In genomic region chr11:74417379-74417804, GRCh38 we compare ENCODE assay signal across 11 cellular contexts. TPM values are rescaled to one million over a fixed set of nuclear protein-coding genes. Genes with fewer than 3 reads are reported as not detected.
DNase-seq lines count a peak whose midpoint lies in the region; ATAC-seq and TF ChIP-seq lines count a peak whose summit lies in the region.
"Had no signal": no experiment of that assay in that cellular context is flagged by ENCODE, and none has a peak within 500 bp of the region (broad histone marks: within the 10 kb centered on the region; RNA-seq: fewer than 3 reads in every experiment).

No MANE protein-coding gene starts in this region.

- H3K4me1 ChIP-seq in lung (ENCODE audit: control insufficient read depth in 2 of 2, insufficient read depth in 2 of 2, low read length in 2 of 2), result peaks cover 0 to 7% of the 10 kb centered on the region in 2 donors
- peaks cover 3% of the 10 kb centered on the region for H3K4me1 ChIP-seq in ovary (ENCODE audit: insufficient read depth)

- H3K27me3 ChIP-seq in lung (ENCODE audit: control insufficient read depth, insufficient read depth) (no peaks in the 10 kb centered on the region), ovary (no peaks in the 10 kb centered on the region)

- no peak for TF ChIP-seq POLR2A in ovary (IDR thresholded peaks at IDR 0.05)

- H3K9me3 Mint-ChIP-seq in activated T-helper 2 cell treated with anti-CD3 and anti-CD28 coated beads, Interferon-gamma antibody, Interleukin-2, Interleukin-4, amounts not matched to agents 10 μg/mL and 5 μg/mL and 100 μg/mL, durations not matched to agents 14 hours and 24 hours and 36 hours, result no peaks in the 10 kb centered on the region
- H3K9me3 Mint-ChIP-seq: IgD-negative memory B cell had no signal

- H3K4me3 Mint-ChIP-seq in activated T-helper 2 cell treated with anti-CD3 and anti-CD28 coated beads, Interferon-gamma antibody, Interleukin-2, Interleukin-4, amounts not matched to agents 10 μg/mL and 5 μg/mL and 100 μg/mL, durations not matched to agents 14 hours and 24 hours and 36 hours (ENCODE audit: low read depth), result no peak overlapping the region
- H3K4me3 Mint-ChIP-seq: IgD-negative memory B cell had no signal

- peak overlapping the region; percentile 84 for H3K27ac Mint-ChIP-seq in activated T-helper 2 cell treated with anti-CD3 and anti-CD28 coated beads, Interferon-gamma antibody, Interleukin-2, Interleukin-4, amounts not matched to agents 10 μg/mL and 5 μg/mL and 100 μg/mL, durations not matched to agents 14 hours and 24 hours and 36 hours
- H3K27ac Mint-ChIP-seq: IgD-negative memory B cell had no signal

- DNase-seq in AG08395 (ENCODE audit: low spot score) (peak; percentile 12), HFF-Myc (ENCODE audit: extremely low read depth, low read depth) (peak; percentile 74), lung (ENCODE audit: low spot score) (peak; percentile 35), ovary (no peak), RKO (ENCODE audit: low spot score) (no peak)
- DNase-seq in activated T-helper 2 cell treated with anti-CD3 and anti-CD28 coated beads, Interferon-gamma antibody, Interleukin-2, Interleukin-4, amounts not matched to agents 10 μg/mL and 5 μg/mL and 100 μg/mL, durations not matched to agents 14 hours and 24 hours and 36 hours (ENCODE audit: low spot score), result no peak
- DNase-seq: WERI-Rb-1 had no signal

- intact Hi-C loops in activated T-helper 2 cell treated with anti-CD3 and anti-CD28 coated beads, Interferon-gamma antibody, Interleukin-2, Interleukin-4, amounts not matched to agents 10 μg/mL and 5 μg/mL and 100 μg/mL, durations not matched to agents 14 hours and 24 hours and 36 hours (cut with micrococcal nuclease), result no loop called here
- intact Hi-C loops in ovary (cut with DNase I), result loop anchor here in 1 of 4 donors (5.0 kb wide), 1 partner anchor 1725 kb away; no protein-coding TSS in a partner anchor

- TF ChIP-seq CTCF in HFF-Myc (IDR thresholded peaks at IDR 0.05; ENCODE audit: low read depth, low read length, missing control alignments) (no peak), lung (IDR thresholded peaks at IDR 0.05; ENCODE audit: control extremely low read depth, extremely low read depth) (no peak), ovary (IDR thresholded peaks at IDR 0.05) (no peak)

- peak overlapping the region in 1 of 2 donors; percentile 75 for H3K27ac ChIP-seq in lung (ENCODE audit: low read depth in 1 of 2, low read length in 1 of 2)
- H3K27ac ChIP-seq in ovary, result no peak overlapping the region
- H3K27ac ChIP-seq: WERI-Rb-1 had no signal

- H3K4me3 ChIP-seq in HFF-Myc (replicated peaks; ENCODE audit: low read depth, low read length), result no peak overlapping the region
- H3K4me3 ChIP-seq in lung, result no peak overlapping the region
- no peak overlapping the region for H3K4me3 ChIP-seq in ovary

- peaks cover 2% of the 10 kb centered on the region for H3K27me3 Mint-ChIP-seq in activated T-helper 2 cell treated with anti-CD3 and anti-CD28 coated beads, Interferon-gamma antibody, Interleukin-2, Interleukin-4, amounts not matched to agents 10 μg/mL and 5 μg/mL and 100 μg/mL, durations not matched to agents 14 hours and 24 hours and 36 hours (ENCODE audit: low read depth)

- ATAC-seq in lung (ENCODE audit: insufficient read depth, low FRiP score), result no peak
- no peak for ATAC-seq in GM18868 (IDR thresholded peaks at IDR 0.05; ENCODE audit: unreplicated experiment)
- no peak for ATAC-seq in HG02884 (IDR thresholded peaks at IDR 0.05; ENCODE audit: unreplicated experiment)

- 12 to 30% methylated on average over 1 of the region's 1 CpG for WGBS in lung, 2 donors
- WGBS in ovary, 3 donors, result 12 to 16% (median 12%) methylated on average over 1 of the region's 1 CpG

- H3K4me1 Mint-ChIP-seq in activated T-helper 2 cell treated with anti-CD3 and anti-CD28 coated beads, Interferon-gamma antibody, Interleukin-2, Interleukin-4, amounts not matched to agents 10 μg/mL and 5 μg/mL and 100 μg/mL, durations not matched to agents 14 hours and 24 hours and 36 hours (ENCODE audit: low read depth), result peaks cover 28% of the 10 kb centered on the region
- H3K4me1 Mint-ChIP-seq: IgD-negative memory B cell had no signal

- no peak for TF ChIP-seq EP300 in ovary (IDR thresholded peaks at IDR 0.05)

- H3K9me3 ChIP-seq in lung (ENCODE audit: control insufficient read depth in 2 of 2, insufficient read depth in 1 of 2, low read length in 1 of 2), result no peaks in the 10 kb centered on the region
- no peaks in the 10 kb centered on the region for H3K9me3 ChIP-seq in ovary

- H3K36me3 ChIP-seq in lung (ENCODE audit: control insufficient read depth in 2 of 2, insufficient read depth in 2 of 2, low read length in 2 of 2) (no peaks in the 10 kb centered on the region), ovary (no peaks in the 10 kb centered on the region)
- H3K36me3 ChIP-seq: WERI-Rb-1 had no signal

- no peaks in the 10 kb centered on the region for H3K36me3 Mint-ChIP-seq in activated T-helper 2 cell treated with anti-CD3 and anti-CD28 coated beads, Interferon-gamma antibody, Interleukin-2, Interleukin-4, amounts not matched to agents 10 μg/mL and 5 μg/mL and 100 μg/mL, durations not matched to agents 14 hours and 24 hours and 36 hours (ENCODE audit: low read depth)

RNA-seq across cellular contexts. Expression of gene PGM2L1, which starts 19.2 kb away (rescaled TPM):
- 17.1 and 18.2 TPM in 2 replicates for total RNA-seq in activated T-helper 2 cell treated with anti-CD3 and anti-CD28 coated beads, Interferon-gamma antibody, Interleukin-2, Interleukin-4, amounts not matched to agents 10 μg/mL and 5 μg/mL and 100 μg/mL, durations not matched to agents 14 hours and 24 hours and 36 hours
- 10 to 100 TPM in 1 of 2 donors, 1 to 10 TPM in 1; 7.9 to 10.4 TPM for total RNA-seq in lung
- 1 to 10 TPM; 1.2 to 2.3 TPM for polyA plus RNA-seq in lung
- total RNA-seq in ovary, result 1 to 10 TPM; 1.4 to 6.2 (median 2.3) TPM
- polyA plus RNA-seq in ovary, result 1 to 10 TPM; 1.0 to 1.5 TPM

RNA-seq across cellular contexts. Expression of gene KCNE3, which starts 50.0 kb away (rescaled TPM):
- not detected in 2 replicates for total RNA-seq in activated T-helper 2 cell treated with anti-CD3 and anti-CD28 coated beads, Interferon-gamma antibody, Interleukin-2, Interleukin-4, amounts not matched to agents 10 μg/mL and 5 μg/mL and 100 μg/mL, durations not matched to agents 14 hours and 24 hours and 36 hours
- total RNA-seq in lung, result 10 to 100 TPM; 10.8 to 14.9 TPM
- 10 to 100 TPM; 13.8 to 19.8 TPM for polyA plus RNA-seq in lung
- total RNA-seq in ovary, result 10 to 100 TPM in 6 of 7 donors, 1 to 10 TPM in 1; 3.1 to 19.9 (median 16.0) TPM
- 10 to 100 TPM; 10.4 to 19.1 TPM for polyA plus RNA-seq in ovary
- polyA plus RNA-seq: IgD-negative memory B cell, neural cell had no signal

Comparison
In these comparisons a context has a peak if more than half of its experiments do, and no peak if none do; other contexts are left out.
1. DNase-seq: peak in AG08395 (single experiment), HFF-Myc (single experiment) and lung (single experiment); none in activated T-helper 2 cell treated with anti-CD3 and anti-CD28 coated beads, Interferon-gamma antibody, Interleukin-2, Interleukin-4, amounts not matched to agents 10 μg/mL and 5 μg/mL and 100 μg/mL, durations not matched to agents 14 hours and 24 hours and 36 hours (single experiment), ovary (0 of 5) and RKO (single experiment).